Comparison of ENCODE assay signal across 12 cellular contexts in the genomic region with DNA sequence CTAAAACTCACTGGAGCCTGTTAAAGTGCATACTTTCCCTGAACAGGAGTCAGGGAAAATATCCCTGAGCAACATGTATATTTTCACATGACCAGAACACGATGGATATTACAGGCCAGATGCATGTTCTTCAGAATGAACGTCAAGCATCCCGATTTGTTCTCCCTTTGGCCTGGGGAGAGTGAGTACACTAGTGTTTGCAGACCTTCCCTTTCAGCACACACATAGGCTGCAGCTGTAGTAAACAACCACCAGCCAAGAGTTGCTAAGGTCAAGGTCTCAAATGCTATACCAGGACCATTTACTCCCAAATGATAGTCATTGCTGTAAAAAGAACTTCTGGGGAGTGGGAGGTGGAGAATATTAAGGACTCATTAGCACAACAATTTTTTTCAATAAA. TPM values are rescaled to one million over a fixed set of nuclear protein-coding genes. Genes with fewer than 3 reads are reported as not detected.
A peak's percentile ranks its signal among the peaks of the same experiment; 100 is the strongest.
DNase-seq lines count a peak whose midpoint lies in the region; TF ChIP-seq lines count a peak whose summit lies in the region.
"Had no signal": no experiment of that assay in that cellular context is flagged by ENCODE, and none has a peak within 500 bp of the region (broad histone marks: within the 10 kb centered on the region; RNA-seq: fewer than 3 reads in every experiment).

No MANE protein-coding gene starts in this region.

- H3K9ac ChIP-seq in mammary epithelial cell (ENCODE audit: insufficient read depth, low read length), result no peak overlapping the region

- dilution Hi-C loops in mammary epithelial cell (cut with HindIII; ENCODE audit: low sequenced_read_pairs), result no loop called here

- H3K27me3 Mint-ChIP-seq in MCF 10A (ENCODE audit: insufficient read depth, unreplicated experiment), result no peaks in the 10 kb centered on the region
- H3K27me3 Mint-ChIP-seq in activated naive CD8-positive, alpha-beta T cell, result no peaks in the 10 kb centered on the region
- no peaks in the 10 kb centered on the region for H3K27me3 Mint-ChIP-seq in mesothelial cell of epicardium (ENCODE audit: low read depth)

- no peak overlapping the region for H2AFZ ChIP-seq in mammary epithelial cell (ENCODE audit: low read depth, low read length)

- H3K4me1 ChIP-seq in mammary epithelial cell (ENCODE audit: insufficient read depth, low read length) (peaks cover 13% of the 10 kb centered on the region), tibial artery (peaks cover 0 to 58% (median 28%) of the 10 kb centered on the region in 4 donors)

- H3K4me3 ChIP-seq in mammary epithelial cell (replicated peaks in 1 of 3; ENCODE audit: insufficient read depth in 1 of 3, low read depth in 2 of 3, low read length in 3 of 3), result no peak overlapping the region
- peak overlapping the region in 1 of 2 donors; percentile 73 for H3K4me3 ChIP-seq in tibial artery
- H3K4me3 ChIP-seq: lung had no signal

- WGBS in mammary epithelial cell (ENCODE audit: low coverage, missing lambda C conversion rate), result 80% methylated on average over 3 of the region's 3 CpGs

- peak overlapping the region; percentile 51 for H3K27ac Mint-ChIP-seq in MCF 10A (ENCODE audit: low read depth, unreplicated experiment)
- peak overlapping the region; percentile 85 for H3K27ac Mint-ChIP-seq in activated naive CD8-positive, alpha-beta T cell
- peak overlapping the region; percentile 66 for H3K27ac Mint-ChIP-seq in mesothelial cell of epicardium

- no peak overlapping the region for H3K27ac ChIP-seq in mammary epithelial cell (ENCODE audit: insufficient read depth, low read depth, low read length)
- H3K27ac ChIP-seq in tibial artery, result peak overlapping the region; percentile 97 to 98
- H3K27ac ChIP-seq: RWPE1 had no signal

- no peak overlapping the region for H3K4me2 ChIP-seq in mammary epithelial cell (ENCODE audit: insufficient read depth, low read depth, low read length)

- in situ Hi-C loops in mammary epithelial cell (cut with MboI; ENCODE audit: low sequenced_read_pairs in 2 of 2), result no loop called here

- DNase-seq in MCF 10A (ENCODE audit: unreplicated experiment) (no peak), mammary epithelial cell (no peak), mesothelial cell of epicardium (ENCODE audit: low spot score in 2 of 2, unreplicated experiment in 2 of 2) (no peak), tibial artery (no peak), epidermal melanocyte (ENCODE audit: insufficient read length, low spot score) (no peak), NOMO-1 treated with DMSO at 0.1 percent for 48 hours (lab: John Stamatoyannopoulos, UW; ENCODE audit: unreplicated experiment) (no peak), T-helper 9 cell (no peak)
- DNase-seq: NCI-H2081; stimulated activated CD4-positive, alpha-beta T cell treated with anti-CD3 and anti-CD28 coated beads, Interleukin-4, amount 100 ng/mL, for 24 hours had no signal

- H3K4me1 Mint-ChIP-seq in MCF 10A (ENCODE audit: insufficient read depth, unreplicated experiment) (peaks cover 24% of the 10 kb centered on the region), mesothelial cell of epicardium (peaks cover 41% of the 10 kb centered on the region)
- peaks cover 58% of the 10 kb centered on the region for H3K4me1 Mint-ChIP-seq in activated naive CD8-positive, alpha-beta T cell (ENCODE audit: low read depth)

- POLR2A ChIA-PET in MCF 10A (lab: Yijun Ruan, JAX), result interaction anchor here (0.6 to 1.4 kb wide), 3 partner anchors 35 to 442 kb away, joined by 3 to 4 read pairs (median 3); no protein-coding TSS in a partner anchor

- no peaks in the 10 kb centered on the region for H3K9me3 Mint-ChIP-seq in MCF 10A (ENCODE audit: unreplicated experiment)
- no peaks in the 10 kb centered on the region for H3K9me3 Mint-ChIP-seq in activated naive CD8-positive, alpha-beta T cell (ENCODE audit: low read depth)
- no peaks in the 10 kb centered on the region for H3K9me3 Mint-ChIP-seq in mesothelial cell of epicardium

- H3K27me3 ChIP-seq in mammary epithelial cell (ENCODE audit: insufficient read depth, low read length) (no peaks in the 10 kb centered on the region), tibial artery (no peaks in the 10 kb centered on the region)

- TF ChIP-seq CTCF in MCF 10A (IDR thresholded peaks at IDR 0.05; ENCODE audit: unreplicated experiment), result no peak
- TF ChIP-seq CTCF in mammary epithelial cell (conservative IDR thresholded peaks at IDR 0.05 in 1 of 2, IDR thresholded peaks at IDR 0.05 in 1 of 2; ENCODE audit: extremely low read depth in 1 of 2, insufficient read depth in 1 of 2, low read depth in 1 of 2, low read length in 2 of 2), result no peak
- no peak for TF ChIP-seq CTCF in mesothelial cell of epicardium (IDR thresholded peaks at IDR 0.05; ENCODE audit: unreplicated experiment)
- TF ChIP-seq CTCF in tibial artery (IDR thresholded peaks at IDR 0.05), result no peak

- no peaks in the 10 kb centered on the region for H3K36me3 ChIP-seq in mammary epithelial cell (ENCODE audit: insufficient read depth, low read length)
- no peaks in the 10 kb centered on the region for H3K36me3 ChIP-seq in tibial artery

- H3K79me2 ChIP-seq in mammary epithelial cell (ENCODE audit: insufficient read depth, low read length), result peaks cover 74% of the 10 kb centered on the region

- H3K36me3 Mint-ChIP-seq in MCF 10A (ENCODE audit: insufficient read depth, unreplicated experiment), result peaks cover 6% of the 10 kb centered on the region
- no peaks in the 10 kb centered on the region for H3K36me3 Mint-ChIP-seq in activated naive CD8-positive, alpha-beta T cell
- no peaks in the 10 kb centered on the region for H3K36me3 Mint-ChIP-seq in mesothelial cell of epicardium

- H3K4me3 Mint-ChIP-seq in MCF 10A (ENCODE audit: unreplicated experiment), result no peak overlapping the region
- H3K4me3 Mint-ChIP-seq in activated naive CD8-positive, alpha-beta T cell, result peak overlapping the region; percentile 51
- H3K4me3 Mint-ChIP-seq in mesothelial cell of epicardium, result peak overlapping the region; percentile 36

- CTCF ChIA-PET in MCF 10A (lab: Yijun Ruan, JAX) (no interaction called here), mammary epithelial cell (lab: Charles Lee; ENCODE audit: low non-redundant PET) (no interaction called here)

- intact Hi-C loops in MCF 10A (cut with micrococcal nuclease) (loop anchor here (5.0 to 10.0 kb wide), 4 partner anchors 194 to 1124 kb away; no protein-coding TSS in a partner anchor), mammary epithelial cell (cut with micrococcal nuclease) (loop anchor here (5.0 kb wide), 3 partner anchors 94 to 379 kb away; no protein-coding TSS in a partner anchor), tibial artery (cut with DNase I; ENCODE audit: low total_unique reads) (loop anchor here (10.0 kb wide), 4 partner anchors 66 to 296 kb away; no protein-coding TSS in a partner anchor)

- no TSS peak for BruUV-seq in MCF 10A (replicated peaks; lab: Mats Ljungman, UMichigan)
- BruUV-seq in mammary epithelial cell (replicated peaks; lab: Mats Ljungman, UMichigan), result no TSS peak

- H3K9me3 ChIP-seq in mammary epithelial cell (replicated peaks; ENCODE audit: insufficient read depth, low read length) (no peaks in the 10 kb centered on the region), tibial artery (no peaks in the 10 kb centered on the region)

- no peaks in the 10 kb centered on the region for H4K20me1 ChIP-seq in mammary epithelial cell (ENCODE audit: insufficient read depth, low read length)

RNA-seq across cellular contexts. Expression of a gene that starts 3.0 kb away (rescaled TPM):
- total RNA-seq in MCF 10A (2022) (7.2 and 10.0 TPM in 2 replicates), mammary epithelial cell (10 to 100 TPM; 10.7 to 11.9 TPM), mesothelial cell of epicardium (29.4 to 33.9 TPM (median 31.0 TPM) in 3 replicates)
- 8.2 TPM for polyA plus RNA-seq in mammary epithelial cell
- polyA minus RNA-seq in mammary epithelial cell, result 9.0 TPM
